9 cellular contexts compared by ENCODE assay signal in genomic region chr6:12163149-12163548, GRCh38.
DNase-seq lines count a peak whose midpoint lies in the region; ATAC-seq and TF ChIP-seq lines count a peak whose summit lies in the region.
"Had no signal": no experiment of that assay in that cellular context is flagged by ENCODE, and none has a peak within 500 bp of the region (broad histone marks: within the 10 kb centered on the region; RNA-seq: fewer than 3 reads in every experiment).

No MANE protein-coding gene starts in this region.

- no peak overlapping the region for H2AFZ ChIP-seq in mesenchymal stem cell (ENCODE audit: low read depth, low read length)

- no peaks in the 10 kb centered on the region for H3K27me3 Mint-ChIP-seq in CD4-positive, CD25-positive, alpha-beta regulatory T cell

- no peak overlapping the region for H4K8ac ChIP-seq in mesenchymal stem cell (ENCODE audit: low read length)

- 79% methylated on average over 3 of the region's 3 CpGs for WGBS in mesenchymal stem cell
- 82 to 96% methylated on average over 3 of the region's 3 CpGs for WGBS in thyroid gland, 2 donors

- H3K14ac ChIP-seq in mesenchymal stem cell (ENCODE audit: low read length in 2 of 2) = no peak overlapping the region

- H3K27ac Mint-ChIP-seq in CD4-positive, CD25-positive, alpha-beta regulatory T cell = peak overlapping the region; percentile 40 to 80 (median 61)
- peak overlapping the region in 1 of 2 donors; percentile 30 for H3K27ac Mint-ChIP-seq in activated naive CD4-positive, alpha-beta T cell treated with anti-CD3 and anti-CD28 coated beads, Interleukin-2, amount 50 U/mL, for 72 hours

- no peak overlapping the region for H2BK120ac ChIP-seq in mesenchymal stem cell (ENCODE audit: low read depth, low read length)

- no peak overlapping the region for H4K91ac ChIP-seq in mesenchymal stem cell (ENCODE audit: low read length)

- H2BK5ac ChIP-seq in mesenchymal stem cell (ENCODE audit: low read depth, low read length, poor library complexity, severe bottlenecking) = no peak overlapping the region

- H3K9ac ChIP-seq in mesenchymal stem cell (ENCODE audit: low read length) = no peak overlapping the region

- no peak for TF ChIP-seq CTCF in thyroid gland (IDR thresholded peaks at IDR 0.05)

- H2BK12ac ChIP-seq in mesenchymal stem cell (ENCODE audit: low read length in 2 of 2) = no peak overlapping the region

- H3K4me3 Mint-ChIP-seq in CD4-positive, CD25-positive, alpha-beta regulatory T cell = peak overlapping the region in 3 of 4 donors; percentile 4 to 77 (median 15)

- no peaks in the 10 kb centered on the region for H3K9me3 ChIP-seq in CD4-positive, CD25-positive, alpha-beta regulatory T cell (ENCODE audit: control insufficient read depth in 2 of 2, low read length in 2 of 2)
- H3K9me3 ChIP-seq in mesenchymal stem cell (ENCODE audit: control insufficient read depth, low read length) = no peaks in the 10 kb centered on the region
- H3K9me3 ChIP-seq in thyroid gland = no peaks in the 10 kb centered on the region
- H3K9me3 ChIP-seq: vagina had no signal

- H3K4me1 ChIP-seq in CD4-positive, CD25-positive, alpha-beta regulatory T cell (ENCODE audit: control insufficient read depth, insufficient read depth, low read length, poor library complexity, severe bottlenecking) = peaks cover 30% of the 10 kb centered on the region
- H3K4me1 ChIP-seq in mesenchymal stem cell (ENCODE audit: control insufficient read depth, insufficient read depth, low read depth, low read length) (peaks cover 8% of the 10 kb centered on the region), thyroid gland (no peaks in the 10 kb centered on the region)
- H3K4me1 ChIP-seq: vagina had no signal

- peaks cover 15% of the 10 kb centered on the region for H3K36me3 ChIP-seq in CD4-positive, CD25-positive, alpha-beta regulatory T cell (ENCODE audit: control insufficient read depth, insufficient read depth, low read length)
- H3K36me3 ChIP-seq in mesenchymal stem cell (ENCODE audit: control insufficient read depth in 1 of 2, insufficient read depth in 2 of 2, low read depth in 1 of 2, low read length in 2 of 2) = peaks cover 31 to 41% of the 10 kb centered on the region in 2 experiments
- H3K36me3 ChIP-seq in thyroid gland = peaks cover 9 to 11% of the 10 kb centered on the region in 2 donors

- no peaks in the 10 kb centered on the region for H3K27me3 ChIP-seq in CD4-positive, CD25-positive, alpha-beta regulatory T cell (ENCODE audit: control insufficient read depth, insufficient read depth, low read length)
- H3K27me3 ChIP-seq in mesenchymal stem cell (ENCODE audit: control insufficient read depth in 1 of 2, insufficient read depth in 1 of 2, low read length in 2 of 2) = no peaks in the 10 kb centered on the region
- no peaks in the 10 kb centered on the region for H3K27me3 ChIP-seq in thyroid gland
- H3K27me3 ChIP-seq: vagina had no signal

- no peak overlapping the region for H2BK15ac ChIP-seq in mesenchymal stem cell (ENCODE audit: low read depth, poor library complexity, severe bottlenecking)

- H3K4me2 ChIP-seq in mesenchymal stem cell (ENCODE audit: low read length, poor library complexity, severe bottlenecking) = no peak overlapping the region

- intact Hi-C loops in thyroid gland (cut with DNase I) = no loop called here

- no peak overlapping the region for H3K27ac ChIP-seq in CD4-positive, CD25-positive, alpha-beta regulatory T cell (ENCODE audit: insufficient read depth, low read length, poor library complexity, severe bottlenecking)
- no peak overlapping the region for H3K27ac ChIP-seq in mesenchymal stem cell (ENCODE audit: low read length, poor library complexity, severe bottlenecking)
- H3K27ac ChIP-seq in thyroid gland = no peak overlapping the region
- H3K27ac ChIP-seq: vagina had no signal

- no peak overlapping the region for H3K18ac ChIP-seq in mesenchymal stem cell (ENCODE audit: low read depth in 1 of 2, low read length in 2 of 2)

- peak; percentile 97 to 99 for ATAC-seq in CD4-positive, CD25-positive, alpha-beta regulatory T cell (ENCODE audit: low read depth in 2 of 2)
- ATAC-seq in GM19397 (IDR thresholded peaks at IDR 0.05; ENCODE audit: unreplicated experiment) = peak; percentile 88
- peak; percentile 67 for ATAC-seq in activated naive CD4-positive, alpha-beta T cell treated with anti-CD3 and anti-CD28 coated beads, Interleukin-2, amount 50 U/mL, for 72 hours

- H3K9me3 Mint-ChIP-seq in CD4-positive, CD25-positive, alpha-beta regulatory T cell = peaks cover 0 to 2% (median 0%) of the 10 kb centered on the region in 7 donors
- H3K9me3 Mint-ChIP-seq in activated naive CD4-positive, alpha-beta T cell treated with anti-CD3 and anti-CD28 coated beads, Interleukin-2, amount 50 U/mL, for 72 hours = no peaks in the 10 kb centered on the region

- H3K4ac ChIP-seq in mesenchymal stem cell (ENCODE audit: low read depth in 1 of 2, low read length in 2 of 2) = no peak overlapping the region

- H3K36me3 Mint-ChIP-seq in CD4-positive, CD25-positive, alpha-beta regulatory T cell = peaks cover 34% of the 10 kb centered on the region
- H3K36me3 Mint-ChIP-seq in activated naive CD4-positive, alpha-beta T cell treated with anti-CD3 and anti-CD28 coated beads, Interleukin-2, amount 50 U/mL, for 72 hours = peaks cover 14 to 34% of the 10 kb centered on the region in 2 donors

- TF ChIP-seq POLR2A in thyroid gland (IDR thresholded peaks at IDR 0.05) = no peak

- H3K4me3 ChIP-seq in CD4-positive, CD25-positive, alpha-beta regulatory T cell (ENCODE audit: low read depth, low read length) = peak overlapping the region; percentile 28
- H3K4me3 ChIP-seq in mesenchymal stem cell (ENCODE audit: insufficient read depth in 1 of 2, low read depth in 1 of 2, low read length in 2 of 2) = no peak overlapping the region
- H3K4me3 ChIP-seq in thyroid gland (replicated peaks in 1 of 3) = no peak overlapping the region
- H3K4me3 ChIP-seq: vagina had no signal

- H2AK5ac ChIP-seq in mesenchymal stem cell (ENCODE audit: low read length, severe bottlenecking) = no peak overlapping the region

- H3K4me1 Mint-ChIP-seq in CD4-positive, CD25-positive, alpha-beta regulatory T cell = peaks cover 18 to 52% (median 34%) of the 10 kb centered on the region in 4 donors

- peaks cover 31% of the 10 kb centered on the region for H3K79me1 ChIP-seq in mesenchymal stem cell (replicated peaks; ENCODE audit: low read length, poor library complexity, severe bottlenecking)

- peak in 2 of 3 donors; percentile 66 to 89 for DNase-seq in CD4-positive, CD25-positive, alpha-beta regulatory T cell
- DNase-seq in Kasumi-1 (lab: John Stamatoyannopoulos, UW) = peak; percentile 89 to 93
- DNase-seq in activated naive CD4-positive, alpha-beta T cell treated with anti-CD3 and anti-CD28 coated beads, Interleukin-2, amount 50 U/mL, for 72 hours (ENCODE audit: low spot score in 2 of 2) = no peak
- DNase-seq in mesenchymal stem cell = no peak
- DNase-seq in NCI-H1930 (lab: John Stamatoyannopoulos, UW) = no peak
- no peak for DNase-seq in retina
- DNase-seq in thyroid gland = no peak

- no peak overlapping the region for H3K23ac ChIP-seq in mesenchymal stem cell (ENCODE audit: low read length in 2 of 2)

Comparison
In these comparisons a context has a peak if more than half of its experiments do, and no peak if none do; other contexts are left out.
1. DNase-seq: peak in CD4-positive, CD25-positive, alpha-beta regulatory T cell (2 of 3) and Kasumi-1 (2 of 2); none in activated naive CD4-positive, alpha-beta T cell treated with anti-CD3 and anti-CD28 coated beads, Interleukin-2, amount 50 U/mL, for 72 hours (0 of 2), mesenchymal stem cell (single experiment), NCI-H1930 (0 of 2), retina (single experiment) and thyroid gland (0 of 2).
2. Peak in every context shown above with its lines, with median percentiles within 50 percentile points of each other: ATAC-seq.